In the genomic region with DNA sequence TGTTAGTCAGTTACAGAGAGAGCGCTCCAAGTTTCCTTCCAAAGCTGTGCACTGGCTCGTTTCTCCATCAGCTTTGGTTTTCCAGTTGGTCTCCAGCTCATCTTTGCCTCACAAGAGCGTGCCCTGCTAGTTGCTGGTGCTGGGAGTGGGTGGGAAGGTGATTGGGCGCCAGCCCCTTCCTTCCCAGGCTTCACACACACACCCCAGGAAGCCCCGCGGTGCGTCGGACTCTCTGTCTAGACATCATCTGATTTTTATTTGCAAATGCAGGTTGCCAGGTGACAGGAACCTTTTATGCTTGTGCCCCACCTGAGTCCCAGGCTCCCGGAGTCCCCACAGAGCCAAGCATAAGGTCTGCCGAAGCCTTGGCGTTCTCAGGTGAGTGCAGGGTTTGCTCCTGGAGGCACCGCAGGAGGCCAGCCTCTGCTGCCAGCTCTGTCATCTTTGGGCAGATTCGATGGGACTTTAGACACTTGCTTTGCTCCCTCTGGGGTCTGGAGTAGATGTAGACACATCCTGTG, we compare ENCODE assay signal across 18 cellular contexts. TPM values are rescaled to one million over a fixed set of nuclear protein-coding genes. Genes with fewer than 3 reads are reported as not detected.
DNase-seq lines count a peak whose midpoint lies in the region; ATAC-seq and TF ChIP-seq lines count a peak whose summit lies in the region.
"Had no signal": no experiment of that assay in that cellular context is flagged by ENCODE, and none has a peak within 500 bp of the region (broad histone marks: within the 10 kb centered on the region; RNA-seq: fewer than 3 reads in every experiment).

No MANE protein-coding gene starts in this region.

- CTCF ChIA-PET in activated naive CD4-positive, alpha-beta T cell treated with anti-CD3 and anti-CD28 coated beads for 36 hours (lab: Charles Lee): interaction anchor here (0.9 to 2.1 kb wide), 6 partner anchors 9 to 210 kb away, joined by 3 to 9 read pairs (median 4); no protein-coding TSS in a partner anchor
- CTCF ChIA-PET in activated CD8-positive, alpha-beta memory T cell treated with anti-CD3 and anti-CD28 coated beads, Interleukin-2, amount 10 ng/mL, durations not matched to agents 7 days and 5 days (lab: Charles Lee): interaction anchor here (1.2 to 2.8 kb wide), 5 partner anchors 12 to 210 kb away, joined by 3 to 12 read pairs (median 11); no protein-coding TSS in a partner anchor
- CTCF ChIA-PET in WTC11 (lab: Charles Lee): interaction anchor here (1.2 to 1.7 kb wide), 3 partner anchors 10 to 46 kb away, joined by 3 to 12 read pairs (median 9); no protein-coding TSS in a partner anchor

- no peaks in the 10 kb centered on the region for H3K27me3 Mint-ChIP-seq in activated naive CD4-positive, alpha-beta T cell treated with anti-CD3 and anti-CD28 coated beads for 36 hours (ENCODE audit: low read depth)
- H3K27me3 Mint-ChIP-seq in activated CD8-positive, alpha-beta memory T cell treated with anti-CD3 and anti-CD28 coated beads, Interleukin-2, amount 10 ng/mL, durations not matched to agents 7 days and 5 days: no peaks in the 10 kb centered on the region
- peaks cover 27% of the 10 kb centered on the region for H3K27me3 Mint-ChIP-seq in WTC11 (ENCODE audit: low read depth)

- H3K9me3 Mint-ChIP-seq in activated naive CD4-positive, alpha-beta T cell treated with anti-CD3 and anti-CD28 coated beads for 36 hours: no peaks in the 10 kb centered on the region
- no peaks in the 10 kb centered on the region for H3K9me3 Mint-ChIP-seq in activated CD8-positive, alpha-beta memory T cell treated with anti-CD3 and anti-CD28 coated beads, Interleukin-2, amount 10 ng/mL, durations not matched to agents 7 days and 5 days (ENCODE audit: low read depth)
- no peaks in the 10 kb centered on the region for H3K9me3 Mint-ChIP-seq in WTC11
- H3K9me3 Mint-ChIP-seq: dendritic cell treated with granulocyte-macrophage colony-stimulating factor and Interleukin-4, amounts not matched to agents 40 ng/mL and 50 ng/mL, for 4 days; immature natural killer cell; naive thymus-derived CD8-positive, alpha-beta T cell had no signal

- no peak for ATAC-seq in activated CD8-positive, alpha-beta memory T cell treated with anti-CD3 and anti-CD28 coated beads, Interleukin-2, amount 10 ng/mL, durations not matched to agents 7 days and 5 days
- ATAC-seq in WTC11 (no peak), HG02870 (IDR thresholded peaks at IDR 0.05; ENCODE audit: unreplicated experiment) (no peak)
- ATAC-seq: naive thymus-derived CD8-positive, alpha-beta T cell; Panc1 had no signal

- TF ChIP-seq POLR2A in GM18951 (IDR thresholded peaks at IDR 0.05; ENCODE audit: extremely low read depth, insufficient read depth, insufficient read length): peak; percentile 57

- peaks cover 92% of the 10 kb centered on the region for H3K36me3 Mint-ChIP-seq in activated naive CD4-positive, alpha-beta T cell treated with anti-CD3 and anti-CD28 coated beads for 36 hours (ENCODE audit: low read depth)
- peaks cover 89% of the 10 kb centered on the region for H3K36me3 Mint-ChIP-seq in activated CD8-positive, alpha-beta memory T cell treated with anti-CD3 and anti-CD28 coated beads, Interleukin-2, amount 10 ng/mL, durations not matched to agents 7 days and 5 days
- peaks cover 4% of the 10 kb centered on the region; the same call in 1 of the 2 replicates for H3K36me3 Mint-ChIP-seq in WTC11

- intact Hi-C loops in activated naive CD4-positive, alpha-beta T cell treated with anti-CD3 and anti-CD28 coated beads for 36 hours (cut with micrococcal nuclease): loop anchor here (1.0 to 10.0 kb wide), 2 partner anchors 34 to 916 kb away; a partner anchor contains a TSS

- in situ Hi-C loops in GM18951 (cut with MboI; ENCODE audit: low sequenced_read_pairs, unreplicated experiment): loop anchor here (10.0 kb wide), 1 partner anchor 174 kb away; no protein-coding TSS in a partner anchor

- H3K4me3 Mint-ChIP-seq in activated naive CD4-positive, alpha-beta T cell treated with anti-CD3 and anti-CD28 coated beads for 36 hours: peak overlapping the region; percentile 76
- peak overlapping the region; percentile 38 for H3K4me3 Mint-ChIP-seq in activated CD8-positive, alpha-beta memory T cell treated with anti-CD3 and anti-CD28 coated beads, Interleukin-2, amount 10 ng/mL, durations not matched to agents 7 days and 5 days
- no peak overlapping the region for H3K4me3 Mint-ChIP-seq in WTC11
- H3K4me3 Mint-ChIP-seq: dendritic cell treated with granulocyte-macrophage colony-stimulating factor and Interleukin-4, amounts not matched to agents 40 ng/mL and 50 ng/mL, for 4 days; immature natural killer cell; naive thymus-derived CD8-positive, alpha-beta T cell had no signal

- POLR2A ChIA-PET in WTC11 (lab: Charles Lee): no interaction called here

- no peak for TF ChIP-seq CTCF in WTC11 (IDR thresholded peaks at IDR 0.05)

- peak overlapping the region; percentile 89 for H3K27ac Mint-ChIP-seq in activated naive CD4-positive, alpha-beta T cell treated with anti-CD3 and anti-CD28 coated beads for 36 hours
- peak overlapping the region; percentile 73 for H3K27ac Mint-ChIP-seq in activated CD8-positive, alpha-beta memory T cell treated with anti-CD3 and anti-CD28 coated beads, Interleukin-2, amount 10 ng/mL, durations not matched to agents 7 days and 5 days
- H3K27ac Mint-ChIP-seq in WTC11: no peak overlapping the region
- H3K27ac Mint-ChIP-seq: dendritic cell treated with granulocyte-macrophage colony-stimulating factor and Interleukin-4, amounts not matched to agents 40 ng/mL and 50 ng/mL, for 4 days; immature natural killer cell had no signal

- H3K4me1 Mint-ChIP-seq in activated naive CD4-positive, alpha-beta T cell treated with anti-CD3 and anti-CD28 coated beads for 36 hours (ENCODE audit: low read depth): peaks cover 87% of the 10 kb centered on the region
- H3K4me1 Mint-ChIP-seq in activated CD8-positive, alpha-beta memory T cell treated with anti-CD3 and anti-CD28 coated beads, Interleukin-2, amount 10 ng/mL, durations not matched to agents 7 days and 5 days: peaks cover 89% of the 10 kb centered on the region
- peaks cover 6% of the 10 kb centered on the region for H3K4me1 Mint-ChIP-seq in WTC11

- DNase-seq in activated naive CD4-positive, alpha-beta T cell treated with anti-CD3 and anti-CD28 coated beads for 36 hours: no peak
- DNase-seq in activated naive CD4-positive, alpha-beta T cell treated with Interleukin-2 at 50 U/mL for 16 hours: no peak
- DNase-seq in activated CD8-positive, alpha-beta memory T cell treated with anti-CD3 and anti-CD28 coated beads, Interleukin-2, amount 10 ng/mL, durations not matched to agents 7 days and 5 days: no peak
- peak; percentile 35 for DNase-seq in stimulated activated CD8-positive, alpha-beta memory T cell treated with anti-CD3 and anti-CD28 coated beads, Interleukin-4, amount 100 ng/mL, for 48 hours
- DNase-seq in WTC11 (ENCODE audit: low spot score): no peak
- DNase-seq in epidermal melanocyte (ENCODE audit: insufficient read length, low spot score): no peak
- DNase-seq: GDM1; GOT3; immature natural killer cell; Karpas-422; naive thymus-derived CD8-positive, alpha-beta T cell; NCI-H446; spleen; WERI-Rb-1 had no signal

TF ChIP-seq in WTC11, 78 proteins besides CTCF, POLR2A, EP300 and RAD21 (continues in another document):
- TF ChIP-seq FOXJ3 (CRISPR knock-in tag; IDR thresholded peaks at IDR 0.05; ENCODE audit: borderline replicate concordance) (no peak), SMAD3 (CRISPR knock-in tag; IDR thresholded peaks at IDR 0.05; ENCODE audit: borderline replicate concordance) (no peak), TP53 (CRISPR knock-in tag; IDR thresholded peaks at IDR 0.05) (no peak), RELA (CRISPR knock-in tag; IDR thresholded peaks at IDR 0.05; ENCODE audit: borderline replicate concordance) (no peak), ZNF317 (CRISPR knock-in tag; IDR thresholded peaks at IDR 0.05; ENCODE audit: borderline replicate concordance, low read depth) (no peak), ZNF232 (CRISPR knock-in tag; IDR thresholded peaks at IDR 0.05) (no peak), CREM (CRISPR knock-in tag; IDR thresholded peaks at IDR 0.05) (no peak), OVOL2 (CRISPR knock-in tag; IDR thresholded peaks at IDR 0.05; ENCODE audit: borderline replicate concordance) (no peak), FOXP1 (CRISPR knock-in tag; IDR thresholded peaks at IDR 0.05; ENCODE audit: borderline replicate concordance) (no peak)
- TF ChIP-seq, protein P1, sequence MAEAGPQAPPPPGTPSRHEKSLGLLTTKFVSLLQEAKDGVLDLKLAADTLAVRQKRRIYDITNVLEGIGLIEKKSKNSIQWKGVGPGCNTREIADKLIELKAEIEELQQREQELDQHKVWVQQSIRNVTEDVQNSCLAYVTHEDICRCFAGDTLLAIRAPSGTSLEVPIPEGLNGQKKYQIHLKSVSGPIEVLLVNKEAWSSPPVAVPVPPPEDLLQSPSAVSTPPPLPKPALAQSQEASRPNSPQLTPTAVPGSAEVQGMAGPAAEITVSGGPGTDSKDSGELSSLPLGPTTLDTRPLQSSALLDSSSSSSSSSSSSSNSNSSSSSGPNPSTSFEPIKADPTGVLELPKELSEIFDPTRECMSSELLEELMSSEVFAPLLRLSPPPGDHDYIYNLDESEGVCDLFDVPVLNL (CRISPR knock-in tag; IDR thresholded peaks at IDR 0.05; ENCODE audit: borderline replicate concordance, low read depth): no peak
- TF ChIP-seq, protein P2, sequence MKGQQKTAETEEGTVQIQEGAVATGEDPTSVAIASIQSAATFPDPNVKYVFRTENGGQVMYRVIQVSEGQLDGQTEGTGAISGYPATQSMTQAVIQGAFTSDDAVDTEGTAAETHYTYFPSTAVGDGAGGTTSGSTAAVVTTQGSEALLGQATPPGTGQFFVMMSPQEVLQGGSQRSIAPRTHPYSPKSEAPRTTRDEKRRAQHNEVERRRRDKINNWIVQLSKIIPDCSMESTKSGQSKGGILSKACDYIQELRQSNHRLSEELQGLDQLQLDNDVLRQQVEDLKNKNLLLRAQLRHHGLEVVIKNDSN (CRISPR knock-in tag; IDR thresholded peaks at IDR 0.05): no peak
- TF ChIP-seq, protein P3, sequence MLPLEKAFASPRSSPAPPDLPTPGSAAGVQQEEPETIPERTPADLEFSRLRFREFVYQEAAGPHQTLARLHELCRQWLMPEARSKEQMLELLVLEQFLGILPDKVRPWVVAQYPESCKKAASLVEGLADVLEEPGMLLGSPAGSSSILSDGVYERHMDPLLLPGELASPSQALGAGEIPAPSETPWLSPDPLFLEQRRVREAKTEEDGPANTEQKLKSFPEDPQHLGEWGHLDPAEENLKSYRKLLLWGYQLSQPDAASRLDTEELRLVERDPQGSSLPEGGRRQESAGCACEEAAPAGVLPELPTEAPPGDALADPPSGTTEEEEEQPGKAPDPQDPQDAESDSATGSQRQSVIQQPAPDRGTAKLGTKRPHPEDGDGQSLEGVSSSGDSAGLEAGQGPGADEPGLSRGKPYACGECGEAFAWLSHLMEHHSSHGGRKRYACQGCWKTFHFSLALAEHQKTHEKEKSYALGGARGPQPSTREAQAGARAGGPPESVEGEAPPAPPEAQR (CRISPR knock-in tag; IDR thresholded peaks at IDR 0.05): no peak

RNA-seq across cellular contexts. Expression of a gene that starts 7.1 kb away (rescaled TPM):
- total RNA-seq in activated naive CD4-positive, alpha-beta T cell treated with anti-CD3 and anti-CD28 coated beads for 36 hours: 100 to 1,000 TPM; 500 to 504 TPM
- 100 to 1,000 TPM; 184 to 254 TPM for total RNA-seq in activated CD8-positive, alpha-beta memory T cell treated with anti-CD3 and anti-CD28 coated beads, Interleukin-2, amount 10 ng/mL, durations not matched to agents 7 days and 5 days
- total RNA-seq in WTC11 (2021): 1.6 to 2.2 TPM (median 2.2 TPM) in 3 replicates

Comparison
In these comparisons a context has a peak if more than half of its experiments do, and no peak if none do; other contexts are left out.
1. RNA of a gene that starts 7.1 kb away (total RNA-seq): 500 to 504 TPM in activated naive CD4-positive, alpha-beta T cell treated with anti-CD3 and anti-CD28 coated beads for 36 hours and 184 to 254 TPM in activated CD8-positive, alpha-beta memory T cell treated with anti-CD3 and anti-CD28 coated beads, Interleukin-2, amount 10 ng/mL, durations not matched to agents 7 days and 5 days; 1.6 to 2.2 TPM in WTC11; every median in the first group is over 10 times any median in the second.